Comparison of ENCODE assay signal across 3 cellular contexts in genomic region chr22:37015587-37015878, GRCh38.
TF ChIP-seq lines count a peak whose summit lies in the region.

No MANE protein-coding gene starts in this region.

TF ChIP-seq in GM23338, 12 proteins besides CTCF, POLR2A, EP300 and RAD21:
- no peak for TF ChIP-seq ZNF114 (CRISPR knock-in tag; IDR thresholded peaks at IDR 0.05)
- no peak for TF ChIP-seq ZNF331 (CRISPR knock-in tag; IDR thresholded peaks at IDR 0.05; ENCODE audit: low read depth)
- TF ChIP-seq JUNB (IDR thresholded peaks at IDR 0.05; ENCODE audit: unreplicated experiment), result no peak
- TF ChIP-seq CREB1 (CRISPR knock-in tag; IDR thresholded peaks at IDR 0.05; ENCODE audit: low read depth), result no peak

TF ChIP-seq in K562, 482 proteins besides CTCF, POLR2A, EP300 and RAD21:
- TF ChIP-seq XRCC4 (IDR thresholded peaks at IDR 0.05; ENCODE audit: extremely low read depth, insufficient read depth, insufficient read length), result no peak
- TF ChIP-seq ILF3 (IDR thresholded peaks at IDR 0.05; ENCODE audit: borderline replicate concordance), result no peak
- TF ChIP-seq NR3C1 (CRISPR knock-in tag; IDR thresholded peaks at IDR 0.05), result no peak
- no peak for TF ChIP-seq KLF6 (CRISPR knock-in tag; IDR thresholded peaks at IDR 0.05; ENCODE audit: borderline replicate concordance)
- no peak for TF ChIP-seq ZNF695 (CRISPR knock-in tag; IDR thresholded peaks at IDR 0.05)
- TF ChIP-seq ZBTB43 (CRISPR knock-in tag; IDR thresholded peaks at IDR 0.05), result no peak
- TF ChIP-seq PRMT5 (CRISPR knock-in tag; IDR thresholded peaks at IDR 0.05), result no peak
- TF ChIP-seq ZNF395 (CRISPR knock-in tag; IDR thresholded peaks at IDR 0.05), result no peak
- no peak for TF ChIP-seq ZNF780A (CRISPR knock-in tag; IDR thresholded peaks at IDR 0.05)
- no peak for TF ChIP-seq MXD1 (CRISPR knock-in tag; IDR thresholded peaks at IDR 0.05; ENCODE audit: borderline replicate concordance, poor library complexity, severe bottlenecking)
- TF ChIP-seq ZNF79 (CRISPR knock-in tag; IDR thresholded peaks at IDR 0.05; ENCODE audit: low read depth), result no peak
- no peak for TF ChIP-seq ZNF253 (CRISPR knock-in tag; conservative IDR thresholded peaks at IDR 0.05)
- no peak for TF ChIP-seq EGR1 (conservative IDR thresholded peaks at IDR 0.05)
- TF ChIP-seq THRAP3 (IDR thresholded peaks at IDR 0.05; ENCODE audit: borderline replicate concordance), result no peak
- TF ChIP-seq PHF20 (IDR thresholded peaks at IDR 0.05; ENCODE audit: partially characterized antibody), result no peak
- no peak for TF ChIP-seq ARHGAP35 (IDR thresholded peaks at IDR 0.05; ENCODE audit: partially characterized antibody)
- TF ChIP-seq TAF1 (IDR thresholded peaks at IDR 0.05; ENCODE audit: control insufficient read depth, extremely low read depth, insufficient read depth, low read length, severe bottlenecking), result no peak
- TF ChIP-seq ZNF778 (CRISPR knock-in tag; IDR thresholded peaks at IDR 0.05), result no peak
- no peak for TF ChIP-seq CTBP1 (IDR thresholded peaks at IDR 0.05; ENCODE audit: borderline replicate concordance)
- TF ChIP-seq NBN (IDR thresholded peaks at IDR 0.05; ENCODE audit: low read depth), result no peak

TF ChIP-seq in HepG2, 621 proteins besides CTCF, POLR2A, EP300 and RAD21:
- no peak for TF ChIP-seq XRCC5 (optimal IDR thresholded peaks at IDR 0.05; ENCODE audit: low read length)
- no peak for TF ChIP-seq KDM1A (CRISPR knock-in tag; IDR thresholded peaks at IDR 0.05)
- TF ChIP-seq MED8 (CRISPR knock-in tag; IDR thresholded peaks at IDR 0.05; ENCODE audit: insufficient replicate concordance), result no peak
- no peak for TF ChIP-seq ZNF17 (CRISPR knock-in tag; IDR thresholded peaks at IDR 0.05)
- TF ChIP-seq PITX1 (CRISPR knock-in tag; IDR thresholded peaks at IDR 0.05), result no peak
- no peak for TF ChIP-seq ZFP37 (CRISPR knock-in tag; IDR thresholded peaks at IDR 0.05; ENCODE audit: borderline replicate concordance)
- TF ChIP-seq RBAK (CRISPR knock-in tag; IDR thresholded peaks at IDR 0.05), result no peak
- no peak for TF ChIP-seq ZHX2 (IDR thresholded peaks at IDR 0.05; ENCODE audit: low read depth)
- no peak for TF ChIP-seq ZHX2 (CRISPR knock-in tag; IDR thresholded peaks at IDR 0.05; ENCODE audit: borderline replicate concordance)
- TF ChIP-seq ZBTB44 (CRISPR knock-in tag; IDR thresholded peaks at IDR 0.05), result no peak
- TF ChIP-seq AGO2 (optimal IDR thresholded peaks at IDR 0.05; ENCODE audit: low read depth, low read length), result peak; percentile 47
- TF ChIP-seq ZNF687 (CRISPR knock-in tag; IDR thresholded peaks at IDR 0.05), result 0 out of 2 replicates have a peak, but pooled peaks have one; percentile 33
- no peak for TF ChIP-seq HNRNPL (IDR thresholded peaks at IDR 0.05; ENCODE audit: low read depth, low read length)
- no peak for TF ChIP-seq ELF1 (CRISPR knock-in tag; IDR thresholded peaks at IDR 0.05)
- TF ChIP-seq ZNF280D (CRISPR knock-in tag; IDR thresholded peaks at IDR 0.05), result 0 out of 2 replicates have a peak, but pooled peaks have one; percentile 33
- TF ChIP-seq RBM22 (optimal IDR thresholded peaks at IDR 0.05; ENCODE audit: low read length), result peak; percentile 88
- TF ChIP-seq POLR2AphosphoS5 (IDR thresholded peaks at IDR 0.05; ENCODE audit: low read depth, low read length), result 0 out of 2 replicates have a peak, but pooled peaks have one; percentile 34
- peak; percentile 48; the same call in 1 of the 2 replicates for TF ChIP-seq BCL3 (CRISPR knock-in tag; IDR thresholded peaks at IDR 0.05)
- TF ChIP-seq RELA (CRISPR knock-in tag; IDR thresholded peaks at IDR 0.05), result no peak
- no peak for TF ChIP-seq ZNF136 (CRISPR knock-in tag; IDR thresholded peaks at IDR 0.05; ENCODE audit: low read depth)
- TF ChIP-seq ZNF788 (CRISPR knock-in tag; IDR thresholded peaks at IDR 0.05; ENCODE audit: borderline replicate concordance), result no peak
- no peak for TF ChIP-seq TEAD2 (CRISPR knock-in tag; IDR thresholded peaks at IDR 0.05)
- 0 out of 2 replicates have a peak, but pooled peaks have one; percentile 6 for TF ChIP-seq ELF3 (CRISPR knock-in tag; IDR thresholded peaks at IDR 0.05)
- no peak for TF ChIP-seq ZNF34 (CRISPR knock-in tag; IDR thresholded peaks at IDR 0.05; ENCODE audit: borderline replicate concordance)
- TF ChIP-seq ZBED4 (CRISPR knock-in tag; IDR thresholded peaks at IDR 0.05; ENCODE audit: borderline replicate concordance), result no peak
